28 cellular contexts compared by ENCODE assay signal in the genomic region with DNA sequence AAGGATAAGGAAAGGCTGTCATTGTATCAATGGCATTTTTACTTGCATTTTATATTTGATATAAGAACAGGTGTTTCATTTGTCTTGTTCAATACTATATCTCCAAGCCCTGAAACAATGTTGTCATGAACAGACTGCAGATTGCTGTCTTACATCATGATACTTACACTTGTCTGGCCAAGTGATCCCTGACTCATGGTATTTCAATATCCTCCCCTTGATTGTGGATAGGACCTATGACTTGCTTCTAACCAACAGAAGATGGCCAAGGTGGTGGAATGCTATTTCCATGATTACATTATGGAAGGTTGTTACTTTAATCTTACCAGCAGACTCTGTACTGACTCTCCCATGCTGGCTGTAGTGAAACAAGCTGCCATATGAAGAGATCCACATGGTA.
A peak's percentile ranks its signal among the peaks of the same experiment; 100 is the strongest.
DNase-seq lines count a peak whose midpoint lies in the region; ATAC-seq and TF ChIP-seq lines count a peak whose summit lies in the region.
"Had no signal": no experiment of that assay in that cellular context is flagged by ENCODE, and none has a peak within 500 bp of the region (broad histone marks: within the 10 kb centered on the region; RNA-seq: fewer than 3 reads in every experiment).

No MANE protein-coding gene starts in this region.

- no peaks in the 10 kb centered on the region for H3K36me3 ChIP-seq in mammary epithelial cell (ENCODE audit: insufficient read depth, low read length)
- H3K36me3 ChIP-seq: BLaER1 treated with 17β-estradiol and CSF1 and Interleukin-3, amounts not matched to agents 10 nM and 100 nM; HAP-1 had no signal

- H3K4me2 ChIP-seq in mammary epithelial cell (ENCODE audit: insufficient read depth, low read depth, low read length), result no peak overlapping the region
- H3K4me2 ChIP-seq: BLaER1 treated with 17β-estradiol and CSF1 and Interleukin-3, amounts not matched to agents 10 nM and 100 nM; GM23338; PC-9 had no signal

- no TSS peak for BruUV-seq in mammary epithelial cell (replicated peaks; lab: Mats Ljungman, UMichigan)

- ATAC-seq in foreskin keratinocyte (peak; percentile 71), HG02763 (IDR thresholded peaks at IDR 0.05; ENCODE audit: unreplicated experiment) (no peak)
- ATAC-seq in stimulated activated naive CD8-positive, alpha-beta T cell treated with anti-CD3 and anti-CD28 coated beads, Interleukin-15, Interleukin-2, amounts not matched to agents 100 U/mL and 50 U/mL, for 24 hours, result no peak
- ATAC-seq: GM12878, GM23338, HepG2, T-cell had no signal

- H3K79me2 ChIP-seq in mammary epithelial cell (ENCODE audit: insufficient read depth, low read length), result no peaks in the 10 kb centered on the region

- H3K9me3 ChIP-seq in mammary epithelial cell (replicated peaks; ENCODE audit: insufficient read depth, low read length), result no peaks in the 10 kb centered on the region
- H3K9me3 ChIP-seq: BLaER1 treated with 17β-estradiol and CSF1 and Interleukin-3, amounts not matched to agents 10 nM and 100 nM; HAP-1 had no signal

- H3K27me3 ChIP-seq in mammary epithelial cell (ENCODE audit: insufficient read depth, low read length) (no peaks in the 10 kb centered on the region), foreskin keratinocyte (no peaks in the 10 kb centered on the region)
- H3K27me3 ChIP-seq: BLaER1 treated with 17β-estradiol and CSF1 and Interleukin-3, amounts not matched to agents 10 nM and 100 nM had no signal

- no peaks in the 10 kb centered on the region for H4K20me1 ChIP-seq in mammary epithelial cell (ENCODE audit: insufficient read depth, low read length)
- H4K20me1 ChIP-seq: BLaER1 treated with 17β-estradiol and CSF1 and Interleukin-3, amounts not matched to agents 10 nM and 100 nM had no signal

- H3K9ac ChIP-seq in mammary epithelial cell (ENCODE audit: insufficient read depth, low read length), result no peak overlapping the region
- H3K9ac ChIP-seq: BLaER1 treated with 17β-estradiol and CSF1 and Interleukin-3, amounts not matched to agents 10 nM and 100 nM had no signal

- H2AFZ ChIP-seq in mammary epithelial cell (ENCODE audit: low read depth, low read length), result no peak overlapping the region
- H2AFZ ChIP-seq: GM23338, PC-9 had no signal

- no peak overlapping the region for H3K4me3 ChIP-seq in mammary epithelial cell (replicated peaks in 1 of 3; ENCODE audit: insufficient read depth in 1 of 3, low read depth in 2 of 3, low read length in 3 of 3)
- H3K4me3 ChIP-seq: BLaER1 treated with 17β-estradiol and CSF1 and Interleukin-3, amounts not matched to agents 10 nM and 100 nM; GM12878; GM23338; HAP-1; PC-9 had no signal

- H3K27ac ChIP-seq in mammary epithelial cell (ENCODE audit: insufficient read depth, low read depth, low read length) (no peak overlapping the region), foreskin keratinocyte (no peak overlapping the region)
- H3K27ac ChIP-seq: BLaER1 treated with 17β-estradiol and CSF1 and Interleukin-3, amounts not matched to agents 10 nM and 100 nM; PC-9 had no signal

- intact Hi-C loops in mammary epithelial cell (cut with micrococcal nuclease), result no loop called here

- H3K4me1 ChIP-seq in mammary epithelial cell (ENCODE audit: insufficient read depth, low read length) (no peaks in the 10 kb centered on the region), foreskin keratinocyte (no peaks in the 10 kb centered on the region)
- H3K4me1 ChIP-seq: BLaER1 treated with 17β-estradiol and CSF1 and Interleukin-3, amounts not matched to agents 10 nM and 100 nM; HAP-1 had no signal

- CTCF ChIA-PET in mammary epithelial cell (lab: Charles Lee; ENCODE audit: low non-redundant PET), result no interaction called here

- DNase-seq in EH (ENCODE audit: low read depth) (peak; percentile 7), M059J (ENCODE audit: low read depth) (peak; percentile 42), mammary epithelial cell (peak; percentile 21), foreskin keratinocyte (peak; percentile 48 to 72), RKO (ENCODE audit: low spot score) (no peak), GM19240 (ENCODE audit: insufficient read length, low spot score) (no peak)
- DNase-seq in stimulated activated naive CD8-positive, alpha-beta T cell treated with anti-CD3 and anti-CD28 coated beads, Interleukin-15, Interleukin-2, amounts not matched to agents 100 U/mL and 50 U/mL, for 24 hours, result no peak
- DNase-seq: AML-193; CD4-positive, alpha-beta T cell; GDM1; Karpas-422; MV-4-11; NCI-H1105; NCI-H1436 treated with DMSO at 0.1 percent for 48 hours; NCI-H187 treated with DMSO at 0.1 percent for 48 hours; NCI-H2171 treated with DMSO at 0.1 percent for 48 hours; NCI-H524 treated with DMSO at 0.1 percent for 48 hours; NCI-H774; PC-9; RPMI8226; SHP77; T-cell had no signal

- in situ Hi-C loops in mammary epithelial cell (cut with MboI; ENCODE audit: low sequenced_read_pairs in 2 of 2), result no loop called here

- dilution Hi-C loops in mammary epithelial cell (cut with HindIII; ENCODE audit: low sequenced_read_pairs), result no loop called here

- no peak for TF ChIP-seq CTCF in mammary epithelial cell (conservative IDR thresholded peaks at IDR 0.05 in 1 of 2, IDR thresholded peaks at IDR 0.05 in 1 of 2; ENCODE audit: extremely low read depth in 1 of 2, insufficient read depth in 1 of 2, low read depth in 1 of 2, low read length in 2 of 2)
- no peak for TF ChIP-seq CTCF in foreskin keratinocyte (conservative IDR thresholded peaks at IDR 0.05)

Comparison
In these comparisons a context has a peak if more than half of its experiments do, and no peak if none do; other contexts are left out.
1. DNase-seq: peak in EH (single experiment), M059J (single experiment), mammary epithelial cell (single experiment) and foreskin keratinocyte (2 of 2); none in RKO (single experiment), stimulated activated naive CD8-positive, alpha-beta T cell treated with anti-CD3 and anti-CD28 coated beads, Interleukin-15, Interleukin-2, amounts not matched to agents 100 U/mL and 50 U/mL, for 24 hours (single experiment) and GM19240 (single experiment).